In genomic region chrX:68694429-68695205, GRCh38 we compare ENCODE assay signal across 8 cellular contexts.
DNase-seq lines count a peak whose midpoint lies in the region; ATAC-seq and TF ChIP-seq lines count a peak whose summit lies in the region.

No MANE protein-coding gene starts in this region.

- H3K9me3 ChIP-seq in muscle layer of duodenum (ENCODE audit: control insufficient read depth in 1 of 2, low read length in 2 of 2) = no peaks in the 10 kb centered on the region

- POLR2A ChIA-PET in AG04449 (lab: Yijun Ruan, JAX) = no interaction called here

- H3K4me1 ChIP-seq in muscle layer of duodenum (ENCODE audit: control insufficient read depth in 1 of 2, insufficient read depth in 2 of 2, low read length in 2 of 2) = no peaks in the 10 kb centered on the region

- no peak for DNase-seq in AG04449 (ENCODE audit: low read depth, low spot score)
- no peak for DNase-seq in HFF-Myc (ENCODE audit: extremely low read depth, low read depth)
- no peak for DNase-seq in choroid plexus epithelial cell (ENCODE audit: low read depth)
- no peak for DNase-seq in AG08396 (ENCODE audit: low spot score)
- no peak for DNase-seq in SHP77 treated with DMSO at 0.1 percent for 48 hours (lab: John Stamatoyannopoulos, UW)

- TF ChIP-seq CTCF in AG04449 (IDR thresholded peaks at IDR 0.05; ENCODE audit: insufficient read depth, low read length, missing control alignments) (no peak), HFF-Myc (IDR thresholded peaks at IDR 0.05; ENCODE audit: low read depth, low read length, missing control alignments) (no peak), choroid plexus epithelial cell (conservative IDR thresholded peaks at IDR 0.05; ENCODE audit: low read depth, low read length) (no peak)

- peak overlapping the region; percentile 58 for H3K4me3 ChIP-seq in AG04449 (ENCODE audit: low read depth, low read length)
- H3K4me3 ChIP-seq in HFF-Myc (replicated peaks; ENCODE audit: low read depth, low read length) = peak overlapping the region; percentile 49
- peak overlapping the region; percentile 57 for H3K4me3 ChIP-seq in choroid plexus epithelial cell (ENCODE audit: low read depth, low read length)
- H3K4me3 ChIP-seq in muscle layer of duodenum (ENCODE audit: low read depth in 1 of 2, low read length in 2 of 2) = peak overlapping the region; percentile 55 to 60

- H3K36me3 ChIP-seq in muscle layer of duodenum (ENCODE audit: control insufficient read depth in 1 of 2, insufficient read depth in 2 of 2, low read length in 2 of 2) = no peaks in the 10 kb centered on the region

- no peaks in the 10 kb centered on the region for H3K27me3 ChIP-seq in muscle layer of duodenum (ENCODE audit: low read depth, low read length)

- CTCF ChIA-PET in AG04449 (lab: Yijun Ruan, JAX) = no interaction called here

- ATAC-seq in GM18511 (IDR thresholded peaks at IDR 0.05; ENCODE audit: unreplicated experiment) (no peak), HG02623 (IDR thresholded peaks at IDR 0.05; ENCODE audit: unreplicated experiment) (no peak)

- H3K27ac ChIP-seq in muscle layer of duodenum (ENCODE audit: low read length) = peak overlapping the region; percentile 51
